25 cellular contexts compared by ENCODE assay signal in the genomic region with DNA sequence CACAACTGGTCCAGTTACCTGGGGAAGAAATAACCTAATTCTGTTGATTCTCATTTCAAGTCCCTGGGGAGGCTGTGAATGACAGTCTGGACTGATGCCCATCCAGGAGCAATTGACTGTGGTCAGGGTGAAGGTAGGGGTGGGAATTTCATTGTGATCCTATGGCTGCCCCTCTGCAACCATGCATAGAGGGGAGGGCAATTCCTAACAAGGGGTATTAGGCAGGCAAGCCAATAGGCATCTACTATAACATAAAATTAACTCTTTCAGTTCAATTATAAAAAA. TPM values are rescaled to one million over a fixed set of nuclear protein-coding genes. Genes with fewer than 3 reads are reported as not detected.
A peak's percentile ranks its signal among the peaks of the same experiment; 100 is the strongest.
DNase-seq lines count a peak whose midpoint lies in the region; FAIRE-seq and TF ChIP-seq lines count a peak whose summit lies in the region.
"Had no signal": no experiment of that assay in that cellular context is flagged by ENCODE, and none has a peak within 500 bp of the region (broad histone marks: within the 10 kb centered on the region; RNA-seq: fewer than 3 reads in every experiment).

No MANE protein-coding gene starts in this region.

- H3K36me3 ChIP-seq in breast epithelium: no peaks in the 10 kb centered on the region
- no peaks in the 10 kb centered on the region for H3K36me3 ChIP-seq in MG63
- H3K36me3 ChIP-seq: BLaER1 treated with 17β-estradiol and CSF1 and Interleukin-3, amounts not matched to agents 10 nM and 100 nM had no signal

- no peak overlapping the region for H3K27ac ChIP-seq in breast epithelium
- H3K27ac ChIP-seq: A549; BLaER1 treated with 17β-estradiol and CSF1 and Interleukin-3, amounts not matched to agents 10 nM and 100 nM; RWPE1 had no signal

- CTCF ChIA-PET in MCF 10A (lab: Yijun Ruan, JAX): no interaction called here

- no peaks in the 10 kb centered on the region for H3K27me3 Mint-ChIP-seq in MCF 10A (ENCODE audit: insufficient read depth, unreplicated experiment)
- H3K27me3 Mint-ChIP-seq: CD4-positive, alpha-beta T cell had no signal

- FAIRE-seq in RCC 7860 (lab: Jason Lieb, UNC): no peak
- FAIRE-seq: A549, HTR-8/SVneo had no signal

- no peak overlapping the region for H3K4me3 ChIP-seq in breast epithelium
- no peak overlapping the region for H3K4me3 ChIP-seq in MG63
- H3K4me3 ChIP-seq: A549; BLaER1 treated with 17β-estradiol and CSF1 and Interleukin-3, amounts not matched to agents 10 nM and 100 nM had no signal

- H3K9me3 Mint-ChIP-seq in MCF 10A (ENCODE audit: unreplicated experiment): no peaks in the 10 kb centered on the region
- H3K9me3 Mint-ChIP-seq: CD4-positive, alpha-beta T cell; HFFc6; T-cell had no signal

- no peak for TF ChIP-seq CTCF in MCF 10A (IDR thresholded peaks at IDR 0.05; ENCODE audit: unreplicated experiment)
- no peak for TF ChIP-seq CTCF in breast epithelium (IDR thresholded peaks at IDR 0.05)

- intact Hi-C loops in MCF 10A (cut with micrococcal nuclease): no loop called here
- intact Hi-C loops in breast epithelium (cut with DNase I; ENCODE audit: low total_unique reads): no loop called here

- H3K4me3 Mint-ChIP-seq in MCF 10A (ENCODE audit: unreplicated experiment): no peak overlapping the region
- H3K4me3 Mint-ChIP-seq: CD4-positive, alpha-beta T cell; H9; HFFc6; T-cell had no signal

- no peaks in the 10 kb centered on the region for H3K4me1 ChIP-seq in breast epithelium
- H3K4me1 ChIP-seq: A549 had no signal

- H3K4me1 Mint-ChIP-seq in MCF 10A (ENCODE audit: insufficient read depth, unreplicated experiment): peaks cover 6% of the 10 kb centered on the region
- H3K4me1 Mint-ChIP-seq: T-cell had no signal

- no peak overlapping the region for H3K27ac Mint-ChIP-seq in MCF 10A (ENCODE audit: low read depth, unreplicated experiment)
- H3K27ac Mint-ChIP-seq: CD4-positive, alpha-beta T cell; H9; T-cell had no signal

- POLR2A ChIA-PET in MCF 10A (lab: Yijun Ruan, JAX): interaction anchor here (1.5 kb wide), 1 partner anchor 14 kb away, joined by 3 read pairs; no protein-coding TSS in a partner anchor

- H3K36me3 Mint-ChIP-seq in MCF 10A (ENCODE audit: insufficient read depth, unreplicated experiment): no peaks in the 10 kb centered on the region
- H3K36me3 Mint-ChIP-seq: T-cell had no signal

- TF ChIP-seq POLR2A in breast epithelium (IDR thresholded peaks at IDR 0.05): no peak

- no TSS peak for BruUV-seq in MCF 10A (replicated peaks; lab: Mats Ljungman, UMichigan)

- DNase-seq in MCF 10A (ENCODE audit: unreplicated experiment) (peak; percentile 47), breast epithelium (ENCODE audit: low spot score in 2 of 2) (no peak), MG63 (peak; percentile 60), astrocyte of the hippocampus (ENCODE audit: low read depth, low spot score) (peak; percentile 46), renal cortical epithelial cell (ENCODE audit: low read depth) (peak; percentile 57), NCI-H1048 (lab: John Stamatoyannopoulos, UW) (no peak), RCC 7860 (ENCODE audit: low spot score) (no peak)
- no peak for DNase-seq in stimulated activated CD4-positive, alpha-beta T cell treated with anti-CD3 and anti-CD28 coated beads, Interleukin-2, amount 100 ng/mL, for 24 hours
- DNase-seq: AML-193; CD4-positive, alpha-beta T cell; COR-L47; DND-41; H9; HFFc6; KG1; NCI-H146; NCI-H226; NCI-H510A; NCI-H774; SHP77; T-cell had no signal

- H3K27me3 ChIP-seq in breast epithelium: no peaks in the 10 kb centered on the region
- no peaks in the 10 kb centered on the region for H3K27me3 ChIP-seq in MG63
- H3K27me3 ChIP-seq: BLaER1 treated with 17β-estradiol and CSF1 and Interleukin-3, amounts not matched to agents 10 nM and 100 nM had no signal

- H3K9me3 ChIP-seq in breast epithelium (no peaks in the 10 kb centered on the region), MG63 (peaks cover 4% of the 10 kb centered on the region; the same call in 1 of the 2 replicates)
- H3K9me3 ChIP-seq: A549 had no signal

RNA-seq across cellular contexts. Expression of a gene that starts 44.0 kb away (rescaled TPM):
- total RNA-seq in MCF 10A (2022) (9.9 and 10.1 TPM in 2 replicates), breast epithelium (10 to 100 TPM; 11.9 to 33.0 (median 24.3) TPM), renal cortical epithelial cell (11.5 and 47.0 TPM in 2 replicates)
- 206 and 243 TPM in 2 replicates for total RNA-seq in MG63 (2014; rRNA removed; shearing (Covaris generic); ENCODE audit: low replicate concordance)

RNA-seq across cellular contexts. Expression of a gene that starts 50.1 kb away (rescaled TPM):
- total RNA-seq in MCF 10A (2022) (10.5 and 15.6 TPM in 2 replicates), breast epithelium (10 to 100 TPM; 16.5 to 33.2 (median 19.7) TPM), renal cortical epithelial cell (46.9 and 69.5 TPM in 2 replicates)
- 279 and 387 TPM in 2 replicates for total RNA-seq in MG63 (2014; rRNA removed; shearing (Covaris generic); ENCODE audit: low replicate concordance)

Comparison
In these comparisons a context has a peak if more than half of its experiments do, and no peak if none do; other contexts are left out.
1. DNase-seq: peak in MCF 10A (single experiment), MG63 (single experiment), astrocyte of the hippocampus (single experiment) and renal cortical epithelial cell (single experiment); none in breast epithelium (0 of 2), stimulated activated CD4-positive, alpha-beta T cell treated with anti-CD3 and anti-CD28 coated beads, Interleukin-2, amount 100 ng/mL, for 24 hours (0 of 2), NCI-H1048 (single experiment) and RCC 7860 (single experiment).